1 cellular context compared by ENCODE assay signal in genomic region chr1:229131243-229132105, GRCh38.
TF ChIP-seq lines count a peak whose summit lies in the region.

No MANE protein-coding gene starts in this region.

TF ChIP-seq in HepG2, 621 proteins besides CTCF, POLR2A, EP300 and RAD21 (continued from another document and continues in another):
- TF ChIP-seq ZNF687 (CRISPR knock-in tag; IDR thresholded peaks at IDR 0.05) (no peak), ZNF335 (CRISPR knock-in tag; IDR thresholded peaks at IDR 0.05) (peak; percentile 56; the same call in 1 of the 2 replicates), ZNF703 (CRISPR knock-in tag; IDR thresholded peaks at IDR 0.05; ENCODE audit: borderline replicate concordance) (no peak), ZFP91 (CRISPR knock-in tag; IDR thresholded peaks at IDR 0.05; ENCODE audit: borderline replicate concordance) (no peak), ZBTB2 (CRISPR knock-in tag; IDR thresholded peaks at IDR 0.05; ENCODE audit: low read depth) (no peak), RXRB (CRISPR knock-in tag; IDR thresholded peaks at IDR 0.05; ENCODE audit: borderline replicate concordance) (peak; percentile 88), TCF12 (IDR thresholded peaks at IDR 0.05) (no peak), TCF12 (CRISPR knock-in tag; IDR thresholded peaks at IDR 0.05) (peak; percentile 39; the same call in 1 of the 2 replicates), ZFP1 (CRISPR knock-in tag; IDR thresholded peaks at IDR 0.05) (no peak; the same call in 1 of the 2 replicates), PHF21A (CRISPR knock-in tag; IDR thresholded peaks at IDR 0.05) (peak; percentile 88), PCBP1 (IDR thresholded peaks at IDR 0.05; ENCODE audit: borderline replicate concordance, low read depth, low read length) (no peak), ZSCAN9 (CRISPR knock-in tag; IDR thresholded peaks at IDR 0.05; ENCODE audit: borderline replicate concordance) (peak; percentile 85; the same call in 1 of the 2 replicates), EHMT2 (IDR thresholded peaks at IDR 0.05; ENCODE audit: borderline replicate concordance, low read depth, low read length) (peak; percentile 82; the same call in 1 of the 2 replicates), CEBPZ (IDR thresholded peaks at IDR 0.05; ENCODE audit: low read length) (no peak), NFAT5 (CRISPR knock-in tag; IDR thresholded peaks at IDR 0.05) (peak; percentile 69; the same call in 1 of the 2 replicates), THAP8 (CRISPR knock-in tag; IDR thresholded peaks at IDR 0.05; ENCODE audit: borderline replicate concordance) (no peak), MTF2 (CRISPR knock-in tag; IDR thresholded peaks at IDR 0.05; ENCODE audit: borderline replicate concordance) (no peak), LCORL (IDR thresholded peaks at IDR 0.05) (0 out of 2 replicates have a peak, but pooled peaks have one; percentile 43), LCORL (CRISPR knock-in tag; IDR thresholded peaks at IDR 0.05) (peak; percentile 49; the same call in 1 of the 2 replicates), DR1 (CRISPR knock-in tag; IDR thresholded peaks at IDR 0.05) (no peak), ERF (CRISPR knock-in tag; IDR thresholded peaks at IDR 0.05) (peak; percentile 70), ZNF83 (CRISPR knock-in tag; IDR thresholded peaks at IDR 0.05; ENCODE audit: borderline replicate concordance) (no peak), KLF6 (CRISPR knock-in tag; IDR thresholded peaks at IDR 0.05) (no peak; the same call in 1 of the 2 replicates), AHDC1 (CRISPR knock-in tag; IDR thresholded peaks at IDR 0.05; ENCODE audit: borderline replicate concordance) (peak; percentile 79; the same call in 1 of the 2 replicates), ZNF343 (CRISPR knock-in tag; IDR thresholded peaks at IDR 0.05) (no peak)
- TF ChIP-seq, protein P1, sequence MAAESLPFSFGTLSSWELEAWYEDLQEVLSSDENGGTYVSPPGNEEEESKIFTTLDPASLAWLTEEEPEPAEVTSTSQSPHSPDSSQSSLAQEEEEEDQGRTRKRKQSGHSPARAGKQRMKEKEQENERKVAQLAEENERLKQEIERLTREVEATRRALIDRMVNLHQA (CRISPR knock-in tag; IDR thresholded peaks at IDR 0.05): no peak
- TF ChIP-seq, protein P2, sequence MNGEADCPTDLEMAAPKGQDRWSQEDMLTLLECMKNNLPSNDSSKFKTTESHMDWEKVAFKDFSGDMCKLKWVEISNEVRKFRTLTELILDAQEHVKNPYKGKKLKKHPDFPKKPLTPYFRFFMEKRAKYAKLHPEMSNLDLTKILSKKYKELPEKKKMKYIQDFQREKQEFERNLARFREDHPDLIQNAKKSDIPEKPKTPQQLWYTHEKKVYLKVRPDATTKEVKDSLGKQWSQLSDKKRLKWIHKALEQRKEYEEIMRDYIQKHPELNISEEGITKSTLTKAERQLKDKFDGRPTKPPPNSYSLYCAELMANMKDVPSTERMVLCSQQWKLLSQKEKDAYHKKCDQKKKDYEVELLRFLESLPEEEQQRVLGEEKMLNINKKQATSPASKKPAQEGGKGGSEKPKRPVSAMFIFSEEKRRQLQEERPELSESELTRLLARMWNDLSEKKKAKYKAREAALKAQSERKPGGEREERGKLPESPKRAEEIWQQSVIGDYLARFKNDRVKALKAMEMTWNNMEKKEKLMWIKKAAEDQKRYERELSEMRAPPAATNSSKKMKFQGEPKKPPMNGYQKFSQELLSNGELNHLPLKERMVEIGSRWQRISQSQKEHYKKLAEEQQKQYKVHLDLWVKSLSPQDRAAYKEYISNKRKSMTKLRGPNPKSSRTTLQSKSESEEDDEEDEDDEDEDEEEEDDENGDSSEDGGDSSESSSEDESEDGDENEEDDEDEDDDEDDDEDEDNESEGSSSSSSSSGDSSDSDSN (CRISPR knock-in tag; IDR thresholded peaks at IDR 0.05): no peak
